8 cellular contexts compared by ENCODE assay signal in the genomic region with DNA sequence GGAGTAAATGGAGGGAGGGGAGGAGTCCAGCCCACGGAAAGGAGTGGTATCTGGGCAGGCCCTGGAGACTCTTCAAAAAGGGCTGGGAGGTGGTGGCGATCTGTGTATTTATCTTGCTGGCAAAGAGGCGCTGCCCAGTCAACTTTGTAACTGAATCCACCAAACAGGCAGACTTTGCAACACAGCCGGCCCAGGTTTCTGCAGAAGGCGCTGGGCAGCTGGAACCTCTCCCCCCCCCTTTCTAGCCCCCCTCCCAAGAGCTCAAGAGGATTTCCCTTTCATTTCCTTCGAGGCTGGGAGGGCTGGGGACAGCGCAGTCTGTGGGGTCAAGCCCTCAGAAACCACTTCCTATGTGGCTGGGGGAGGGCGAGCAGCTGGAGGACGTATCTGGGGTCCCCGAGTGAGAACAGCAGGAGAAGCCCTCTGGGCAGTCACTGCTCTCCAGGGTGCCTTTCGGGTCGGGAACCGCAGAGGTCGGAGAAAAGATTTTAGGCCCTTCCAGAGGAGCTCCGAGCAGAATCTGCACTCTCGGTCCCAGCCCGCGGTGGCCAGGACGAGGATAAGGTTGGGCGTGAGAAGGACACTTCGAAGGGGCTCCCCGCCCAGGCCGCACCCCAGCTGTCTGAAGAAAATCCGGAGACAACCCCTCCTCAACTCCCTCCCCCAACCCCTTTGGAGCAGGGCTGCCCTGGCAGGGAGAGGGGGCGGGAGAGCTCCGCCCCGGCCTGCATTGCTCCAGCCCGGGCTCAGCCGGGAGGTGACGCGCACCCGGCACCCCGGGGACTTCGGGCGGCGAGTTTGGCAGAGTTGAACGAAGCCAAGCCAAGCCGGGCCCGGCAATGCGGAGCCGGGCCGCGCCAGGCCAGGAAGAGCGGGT. TPM values are rescaled to one million over a fixed set of nuclear protein-coding genes. Genes with fewer than 3 reads are reported as not detected.
A peak's percentile ranks its signal among the peaks of the same experiment; 100 is the strongest.
DNase-seq lines count a peak whose midpoint lies in the region; ATAC-seq and TF ChIP-seq lines count a peak whose summit lies in the region.

No MANE protein-coding gene starts in this region.

- no peak for TF ChIP-seq CTCF in WERI-Rb-1 (IDR thresholded peaks at IDR 0.05; ENCODE audit: low read depth, low read length)

- no peak overlapping the region for H3K27ac ChIP-seq in WERI-Rb-1

- H3K9me3 ChIP-seq in WERI-Rb-1 (ENCODE audit: severe bottlenecking), result no peaks in the 10 kb centered on the region

- no peaks in the 10 kb centered on the region for H3K36me3 ChIP-seq in WERI-Rb-1

- peak; percentile 22 for ATAC-seq in GM21786 (IDR thresholded peaks at IDR 0.05; ENCODE audit: unreplicated experiment)

- peaks cover 16% of the 10 kb centered on the region for H3K27me3 ChIP-seq in WERI-Rb-1 (ENCODE audit: insufficient read depth, low read depth, severe bottlenecking)

- H3K4me3 ChIP-seq in WERI-Rb-1 (ENCODE audit: low read depth, low read length), result peak overlapping the region; percentile 48

- DNase-seq in EH (ENCODE audit: low read depth) (peak; percentile 75), LHCN-M2 (ENCODE audit: low read depth) (peak; percentile 88), WERI-Rb-1 (peak; percentile 37), cerebellum (ENCODE audit: low spot score) (peak; percentile 32), left kidney (ENCODE audit: low read depth, low spot score) (peak; percentile 83), pons (ENCODE audit: low spot score) (no peak)
- peak; percentile 32 to 37 for DNase-seq in stimulated activated CD4-positive, alpha-beta T cell treated with anti-CD3 and anti-CD28 coated beads, Interleukin-2, amount 100 ng/mL, for 48 hours

RNA-seq across cellular contexts. Expression of a gene that starts 0.9 kb away (rescaled TPM):
- total RNA-seq in LHCN-M2 (2014; rRNA removed) (15.1 and 17.7 TPM in 2 replicates), cerebellum (18.9 TPM)
- polyA plus RNA-seq in LHCN-M2 (2012), result 8.5 TPM
